Comparison of ENCODE assay signal across 8 cellular contexts in the genomic region with DNA sequence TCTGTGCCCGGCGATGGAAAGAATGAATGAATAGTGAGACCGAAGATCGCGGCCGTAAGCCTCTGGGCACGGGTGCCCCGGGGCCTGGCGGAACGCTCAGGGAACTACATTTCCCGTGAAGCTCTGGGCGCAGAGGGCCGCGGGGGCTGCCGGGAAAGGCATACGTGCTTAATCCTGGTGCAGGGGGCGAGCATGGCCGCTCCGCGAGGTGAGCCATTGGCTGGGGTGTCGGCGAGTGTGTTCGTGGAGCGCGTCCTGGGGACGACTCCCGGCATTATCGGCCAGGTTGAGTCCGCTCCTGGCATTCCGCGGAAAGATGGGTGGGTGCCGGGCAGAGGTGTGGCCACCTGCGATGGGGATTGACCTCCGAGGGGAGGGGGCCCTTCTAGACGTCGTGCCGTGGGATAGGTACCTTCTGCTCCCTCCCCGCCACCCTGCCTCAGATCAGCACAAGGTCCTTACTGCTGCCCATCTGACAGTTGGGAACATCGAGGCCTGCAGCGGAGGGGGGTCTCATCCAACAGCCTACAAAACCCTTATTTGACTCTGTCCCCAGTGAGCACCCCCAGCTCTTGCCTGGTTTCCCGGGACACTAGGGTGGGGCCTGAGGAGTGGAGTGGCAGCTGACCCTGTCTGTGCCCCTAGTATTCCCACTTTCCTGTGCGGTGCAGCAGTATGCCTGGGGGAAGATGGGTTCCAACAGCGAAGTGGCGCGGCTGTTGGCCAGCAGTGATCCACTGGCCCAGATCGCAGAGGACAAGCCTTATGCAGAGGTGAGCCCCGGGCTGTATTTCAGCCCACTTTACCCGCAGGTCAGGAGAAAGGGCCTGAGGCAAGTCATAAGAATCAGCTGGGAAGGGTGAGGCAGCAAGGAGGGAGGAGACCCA.
A peak's percentile ranks its signal among the peaks of the same experiment; 100 is the strongest.
DNase-seq lines count a peak whose midpoint lies in the region; ATAC-seq and TF ChIP-seq lines count a peak whose summit lies in the region.

A gene with protein sequence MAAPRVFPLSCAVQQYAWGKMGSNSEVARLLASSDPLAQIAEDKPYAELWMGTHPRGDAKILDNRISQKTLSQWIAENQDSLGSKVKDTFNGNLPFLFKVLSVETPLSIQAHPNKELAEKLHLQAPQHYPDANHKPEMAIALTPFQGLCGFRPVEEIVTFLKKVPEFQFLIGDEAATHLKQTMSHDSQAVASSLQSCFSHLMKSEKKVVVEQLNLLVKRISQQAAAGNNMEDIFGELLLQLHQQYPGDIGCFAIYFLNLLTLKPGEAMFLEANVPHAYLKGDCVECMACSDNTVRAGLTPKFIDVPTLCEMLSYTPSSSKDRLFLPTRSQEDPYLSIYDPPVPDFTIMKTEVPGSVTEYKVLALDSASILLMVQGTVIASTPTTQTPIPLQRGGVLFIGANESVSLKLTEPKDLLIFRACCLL (plus strand): TSS at position 161 of the 887 bp plus-strand sequence. CDS start 32 bp downstream, at position 193.

- peaks cover 30% of the 10 kb centered on the region for H3K36me3 ChIP-seq in NT2/D1 (ENCODE audit: insufficient read depth, insufficient read length, low read length)

- peak within 1 kb of the TSS; percentile 88 to 94 for H3K4me3 Mint-ChIP-seq in effector memory CD8-positive, alpha-beta T cell
- H3K4me3 Mint-ChIP-seq in memory B cell = peak within 1 kb of the TSS; percentile 90

- H3K4me1 Mint-ChIP-seq in effector memory CD8-positive, alpha-beta T cell (ENCODE audit: low read depth in 2 of 2) = peaks cover 29 to 35% of the 10 kb centered on the region in 2 donors
- H3K4me1 Mint-ChIP-seq in memory B cell = peaks cover 27% of the 10 kb centered on the region

- H3K9me3 ChIP-seq in NT2/D1 (ENCODE audit: insufficient read depth, low read length) = no peaks in the 10 kb centered on the region

- no peaks in the 10 kb centered on the region for H3K27me3 Mint-ChIP-seq in effector memory CD8-positive, alpha-beta T cell
- no peaks in the 10 kb centered on the region for H3K27me3 Mint-ChIP-seq in memory B cell

- H3K4me3 ChIP-seq in HL-60 (replicated peaks; ENCODE audit: insufficient read depth, low read length) = peak within 1 kb of the TSS; percentile 71
- peak within 1 kb of the TSS; percentile 95 for H3K4me3 ChIP-seq in NT2/D1 (ENCODE audit: insufficient read length, low read depth)

- peak within 1 kb of the TSS; percentile 96 for H3K9ac ChIP-seq in NT2/D1 (ENCODE audit: insufficient read length, low read depth)

- H3K27ac Mint-ChIP-seq in effector memory CD8-positive, alpha-beta T cell = peak within 1 kb of the TSS; percentile 91 to 96
- peak within 1 kb of the TSS; percentile 86 for H3K27ac Mint-ChIP-seq in memory B cell

- DNase-seq in CD1c-positive myeloid dendritic cell (ENCODE audit: extremely low spot score) = peak; percentile 88
- peak; percentile 69 to 89 for DNase-seq in HL-60 (ENCODE audit: low read depth in 1 of 2, low spot score in 1 of 2)
- peak; percentile 76 for DNase-seq in NT2/D1 (ENCODE audit: low read depth, low spot score)
- peak; percentile 75 to 77 (median 76) for DNase-seq in activated CD8-positive, alpha-beta memory T cell treated with anti-CD3 and anti-CD28 coated beads for 48 hours (ENCODE audit: low read depth in 2 of 3, low spot score in 2 of 3)
- DNase-seq in effector memory CD8-positive, alpha-beta T cell = peak; percentile 79 to 83 (median 80)
- peak; percentile 76 to 81 for DNase-seq in memory B cell (ENCODE audit: low spot score in 2 of 2)
- DNase-seq in stimulated activated CD8-positive, alpha-beta memory T cell treated with anti-CD3 and anti-CD28 coated beads, Interleukin-12 subunit alpha, Interleukin-12 subunit beta, amount 100 ng/mL, for 1 hour (ENCODE audit: low read depth) = peak; percentile 72

- no peaks in the 10 kb centered on the region for H3K9me3 Mint-ChIP-seq in effector memory CD8-positive, alpha-beta T cell
- no peaks in the 10 kb centered on the region for H3K9me3 Mint-ChIP-seq in memory B cell

- H3K27me3 ChIP-seq in HL-60 (ENCODE audit: insufficient read depth, poor library complexity, severe bottlenecking) = no peaks in the 10 kb centered on the region
- no peaks in the 10 kb centered on the region for H3K27me3 ChIP-seq in NT2/D1 (ENCODE audit: insufficient read depth, insufficient read length)

- TF ChIP-seq CTCF in HL-60 (IDR thresholded peaks at IDR 0.05; ENCODE audit: insufficient read depth, low read length) = no peak

- ATAC-seq in GM19395 (IDR thresholded peaks at IDR 0.05; ENCODE audit: unreplicated experiment) = peak; percentile 94
- peak; percentile 95 for ATAC-seq in effector memory CD8-positive, alpha-beta T cell (replicated peaks)
- ATAC-seq in memory B cell (ENCODE audit: low read depth) = peak; percentile 99

- H3K36me3 Mint-ChIP-seq in effector memory CD8-positive, alpha-beta T cell (ENCODE audit: insufficient read depth) = peaks cover 16% of the 10 kb centered on the region
- H3K36me3 Mint-ChIP-seq in memory B cell = peaks cover 4% of the 10 kb centered on the region

- H3K4me1 ChIP-seq in NT2/D1 (ENCODE audit: insufficient read depth, insufficient read length) = peaks cover 3% of the 10 kb centered on the region

- H3K27ac ChIP-seq in HL-60 (replicated peaks) = peak within 1 kb of the TSS; percentile 69

Comparison
In these comparisons a context has a peak if more than half of its experiments do, and no peak if none do; other contexts are left out.
1. Peak in every context shown above with its lines: DNase-seq, ATAC-seq, H3K4me3 ChIP-seq and H3K27ac ChIP-seq.